9 cellular contexts compared by ENCODE assay signal in genomic region chr20:57526067-57526884, GRCh38. TPM values are rescaled to one million over a fixed set of nuclear protein-coding genes. Genes with fewer than 3 reads are reported as not detected.
DNase-seq lines count a peak whose midpoint lies in the region; ATAC-seq, FAIRE-seq and TF ChIP-seq lines count a peak whose summit lies in the region.
"Had no signal": no experiment of that assay in that cellular context is flagged by ENCODE, and none has a peak within 500 bp of the region (broad histone marks: within the 10 kb centered on the region; RNA-seq: fewer than 3 reads in every experiment).

No MANE protein-coding gene starts in this region.

- FAIRE-seq in GM12891 (lab: Jason Lieb, UNC) = no peak

- no peak for TF ChIP-seq POLR2A in GM12891 (IDR thresholded peaks at IDR 0.05; ENCODE audit: low read depth, low read length)

- no peak for ATAC-seq in HG03469 (IDR thresholded peaks at IDR 0.05; ENCODE audit: unreplicated experiment)
- ATAC-seq: naive thymus-derived CD8-positive, alpha-beta T cell had no signal

- DNase-seq in NCI-H748 (lab: John Stamatoyannopoulos, UW; ENCODE audit: unreplicated experiment) = peak; percentile 5
- DNase-seq in NCI-H748 treated with DMSO at 0.1 percent for 48 hours (lab: John Stamatoyannopoulos, UW) = no peak
- peak; percentile 22 for DNase-seq in GM12891 (ENCODE audit: insufficient read length, low spot score)
- DNase-seq in RPMI8226 = peak; percentile 38
- DNase-seq in iPS-NIHi7 (ENCODE audit: extremely low spot score) = peak; percentile 50
- DNase-seq in NCI-H2107 treated with DMSO at 0.1 percent for 48 hours (lab: John Stamatoyannopoulos, UW; ENCODE audit: unreplicated experiment) = no peak
- DNase-seq in AG08396 (ENCODE audit: low spot score) = no peak

TF ChIP-seq in GM12891, 5 proteins besides CTCF, POLR2A, EP300 and RAD21:
- TF ChIP-seq SPI1 (IDR thresholded peaks at IDR 0.05; ENCODE audit: low read depth, low read length) = no peak
- no peak for TF ChIP-seq PAX5 (IDR thresholded peaks at IDR 0.05; ENCODE audit: insufficient read depth, low read length, severe bottlenecking)
- TF ChIP-seq POLR2AphosphoS5 (IDR thresholded peaks at IDR 0.05; ENCODE audit: low read depth, low read length) = no peak
- no peak for TF ChIP-seq TAF1 (IDR thresholded peaks at IDR 0.05; ENCODE audit: low read depth, low read length)
- TF ChIP-seq POU2F2 (IDR thresholded peaks at IDR 0.05; ENCODE audit: low read depth, low read length) = no peak

RNA-seq across cellular contexts. Expression of gene CTCFL, which starts 1.3 kb away (rescaled TPM):
- 0.12 TPM for polyA plus RNA-seq in GM12891 (2012; ENCODE audit: low read depth, missing spikeins)
- polyA plus RNA-seq: naive thymus-derived CD8-positive, alpha-beta T cell had no signal

RNA-seq across cellular contexts. Expression of gene PCK1, which starts 34.6 kb away (rescaled TPM):
- polyA plus RNA-seq in GM12891 (2012; ENCODE audit: low read depth, missing spikeins) = not detected
- polyA plus RNA-seq: naive thymus-derived CD8-positive, alpha-beta T cell had no signal

Comparison
In these comparisons a context has a peak if more than half of its experiments do, and no peak if none do; other contexts are left out.
1. DNase-seq: peak in NCI-H748 (single experiment), GM12891 (single experiment), RPMI8226 (single experiment) and iPS-NIHi7 (single experiment); none in NCI-H748 treated with DMSO at 0.1 percent for 48 hours (single experiment), NCI-H2107 treated with DMSO at 0.1 percent for 48 hours (single experiment) and AG08396 (single experiment).